In genomic region chr21:27158967-27159366, GRCh38 we compare ENCODE assay signal across 24 cellular contexts.
"Had no signal": no experiment of that assay in that cellular context is flagged by ENCODE, and none has a peak within 500 bp of the region (broad histone marks: within the 10 kb centered on the region; RNA-seq: fewer than 3 reads in every experiment).

No MANE protein-coding gene starts in this region.

- H3K9ac ChIP-seq: neural progenitor cell had no signal

- H3K27me3 ChIP-seq: neural progenitor cell, ovary, right lobe of liver, tibial nerve, upper lobe of left lung had no signal

- H3K27ac ChIP-seq: dorsolateral prefrontal cortex, epithelial cell of prostate, lower lobe of right lung, neural progenitor cell, ovary, right lobe of liver, thoracic aorta, tibial nerve, upper lobe of left lung had no signal

- H3K36me3 Mint-ChIP-seq: immature natural killer cell; naive B cell; natural killer cell treated with Interleukin-12 subunit alpha and Interleukin-12 subunit beta and Interleukin-15 and Interleukin-18, amount 100 ng/mL, for 72 hours; neural progenitor cell; stimulated activated naive B cell treated with anti-CD40 and anti-IgM and Interleukin-4, amounts not matched to agents 10 μg/mL and 1 μg/mL and 100 μg/mL, for 72 hours had no signal

- ATAC-seq: esophagus mucosa; left ventricle myocardium superior; lower lobe of right lung; mucosa of descending colon; natural killer cell treated with Interleukin-12 subunit alpha and Interleukin-12 subunit beta and Interleukin-15 and Interleukin-18, amount 100 ng/mL, for 72 hours; right lobe of liver; stimulated activated naive B cell treated with anti-CD40 and anti-IgM and Interleukin-4, amounts not matched to agents 10 μg/mL and 1 μg/mL and 100 μg/mL, for 72 hours had no signal

- H3K4me3 ChIP-seq: dorsolateral prefrontal cortex, lower lobe of right lung, mucosa of descending colon, neural progenitor cell, ovary, right lobe of liver, thoracic aorta, tibial nerve, upper lobe of left lung had no signal

- H3K9me3 Mint-ChIP-seq: neural progenitor cell had no signal

- H2AFZ ChIP-seq: neural progenitor cell had no signal

- H3K9me3 ChIP-seq: lower lobe of right lung, mucosa of descending colon, ovary, right lobe of liver, thoracic aorta, tibial nerve, upper lobe of left lung had no signal

- H3K27me3 Mint-ChIP-seq: naive B cell; natural killer cell treated with Interleukin-12 subunit alpha and Interleukin-12 subunit beta and Interleukin-15 and Interleukin-18, amount 100 ng/mL, for 72 hours; stimulated activated naive B cell treated with anti-CD40 and anti-IgM and Interleukin-4, amounts not matched to agents 10 μg/mL and 1 μg/mL and 100 μg/mL, for 72 hours; stimulated activated naive CD8-positive, alpha-beta T cell treated with anti-CD3 and anti-CD28 coated beads, Interleukin-15, Interleukin-2, amounts not matched to agents 100 ng/mL and 50 ng/mL, for 24 hours had no signal

- H3K4me3 Mint-ChIP-seq: immature natural killer cell; naive B cell; natural killer cell treated with Interleukin-12 subunit alpha and Interleukin-12 subunit beta and Interleukin-15 and Interleukin-18, amount 100 ng/mL, for 72 hours; neural progenitor cell; stimulated activated naive B cell treated with anti-CD40 and anti-IgM and Interleukin-4, amounts not matched to agents 10 μg/mL and 1 μg/mL and 100 μg/mL, for 72 hours; stimulated activated naive CD8-positive, alpha-beta T cell treated with anti-CD3 and anti-CD28 coated beads, Interleukin-15, Interleukin-2, amounts not matched to agents 100 ng/mL and 50 ng/mL, for 24 hours had no signal

- DNase-seq: dorsolateral prefrontal cortex; effector CD4-positive, alpha-beta T cell; foreskin melanocyte; hypothalamus; immature natural killer cell; islet precursor cell; left ventricle myocardium superior; lower lobe of right lung; mucosa of descending colon; naive B cell; ovary; right lobe of liver; stimulated activated CD4-positive, alpha-beta T cell treated with anti-CD3 and anti-CD28 coated beads, Interleukin-2, amount 100 ng/mL, for 48 hours; stimulated activated naive B cell treated with anti-CD40 and anti-IgM and Interleukin-4, amounts not matched to agents 10 μg/mL and 1 μg/mL and 100 μg/mL, for 72 hours; upper lobe of left lung had no signal

- H3K4me1 ChIP-seq: lower lobe of right lung, neural progenitor cell, right lobe of liver, tibial nerve, upper lobe of left lung had no signal

- H3K4me1 Mint-ChIP-seq: immature natural killer cell; naive B cell; neural progenitor cell; stimulated activated naive B cell treated with anti-CD40 and anti-IgM and Interleukin-4, amounts not matched to agents 10 μg/mL and 1 μg/mL and 100 μg/mL, for 72 hours had no signal

- H3K27ac Mint-ChIP-seq: immature natural killer cell; naive B cell; natural killer cell treated with Interleukin-12 subunit alpha and Interleukin-12 subunit beta and Interleukin-15 and Interleukin-18, amount 100 ng/mL, for 72 hours; neural progenitor cell; stimulated activated naive B cell treated with anti-CD40 and anti-IgM and Interleukin-4, amounts not matched to agents 10 μg/mL and 1 μg/mL and 100 μg/mL, for 72 hours; stimulated activated naive CD8-positive, alpha-beta T cell treated with anti-CD3 and anti-CD28 coated beads, Interleukin-15, Interleukin-2, amounts not matched to agents 100 ng/mL and 50 ng/mL, for 24 hours had no signal

- H3K36me3 ChIP-seq: lower lobe of right lung, neural progenitor cell, ovary, right lobe of liver, thoracic aorta, tibial nerve, upper lobe of left lung had no signal

- H3K4me2 ChIP-seq: neural progenitor cell had no signal

- FAIRE-seq: colon, urothelium cell line had no signal
